12 cellular contexts compared by ENCODE assay signal in genomic region chr12:52581481-52581880, GRCh38. TPM values are rescaled to one million over a fixed set of nuclear protein-coding genes. Genes with fewer than 3 reads are reported as not detected.
DNase-seq lines count a peak whose midpoint lies in the region; ATAC-seq and TF ChIP-seq lines count a peak whose summit lies in the region.
"Had no signal": no experiment of that assay in that cellular context is flagged by ENCODE, and none has a peak within 500 bp of the region (broad histone marks: within the 10 kb centered on the region; RNA-seq: fewer than 3 reads in every experiment).

No MANE protein-coding gene starts in this region.

- H3K4me3 Mint-ChIP-seq in activated T-cell treated with anti-CD3 and anti-CD28 coated beads, Interleukin-2, amount 50 U/mL, for 24 hours, result no peak overlapping the region
- H3K4me3 Mint-ChIP-seq: naive thymus-derived CD4-positive, alpha-beta T cell; T-helper 1 cell treated with Interleukin-12 subunit alpha and Interleukin-12 subunit beta and Interleukin-4 antibody, amounts not matched to agents 30 μg/mL and 1 μg/mL, for 36 hours had no signal

- H3K27ac ChIP-seq in skin epidermis (peak overlapping the region in 17 of 21 experiments; percentile 11 to 86 (median 67)), heart left ventricle (no peak overlapping the region)

- H3K36me3 ChIP-seq in heart left ventricle, result no peaks in the 10 kb centered on the region

- H3K27me3 Mint-ChIP-seq in activated T-cell treated with anti-CD3 and anti-CD28 coated beads, Interleukin-2, amount 50 U/mL, for 24 hours, result no peaks in the 10 kb centered on the region

- no peak for TF ChIP-seq POLR2A in heart left ventricle (IDR thresholded peaks at IDR 0.05)

- H3K9me3 Mint-ChIP-seq in activated T-cell treated with anti-CD3 and anti-CD28 coated beads, Interleukin-2, amount 50 U/mL, for 24 hours, result no peaks in the 10 kb centered on the region
- H3K9me3 Mint-ChIP-seq: naive thymus-derived CD4-positive, alpha-beta T cell; T-helper 1 cell treated with Interleukin-12 subunit alpha and Interleukin-12 subunit beta and Interleukin-4 antibody, amounts not matched to agents 30 μg/mL and 1 μg/mL, for 36 hours had no signal

- H3K9me3 ChIP-seq in heart left ventricle, result no peaks in the 10 kb centered on the region

- intact Hi-C loops in heart left ventricle (cut with DNase I), result loop anchor here in 8 of 10 donors (2.0 to 10.0 kb wide), 10 partner anchors 207 to 427 kb away; no protein-coding TSS in a partner anchor

- H3K27ac Mint-ChIP-seq in activated T-cell treated with anti-CD3 and anti-CD28 coated beads, Interleukin-2, amount 50 U/mL, for 24 hours, result no peak overlapping the region
- H3K27ac Mint-ChIP-seq: T-helper 1 cell treated with Interleukin-12 subunit alpha and Interleukin-12 subunit beta and Interleukin-4 antibody, amounts not matched to agents 30 μg/mL and 1 μg/mL, for 36 hours had no signal

- no peaks in the 10 kb centered on the region for H3K4me1 ChIP-seq in heart left ventricle

- WGBS in heart left ventricle, 4 donors, result 71 to 74% (median 73%) methylated on average over 6 of the region's 6 CpGs

- H3K27me3 ChIP-seq in heart left ventricle, result peaks cover 0 to 9% (median 0%) of the 10 kb centered on the region in 9 donors

- H3K4me3 ChIP-seq in epithelial cell of esophagus (ENCODE audit: low read length) (no peak overlapping the region), skin epidermis (no peak overlapping the region), heart left ventricle (no peak overlapping the region)

- no peak for ATAC-seq in HG03280 (IDR thresholded peaks at IDR 0.05; ENCODE audit: unreplicated experiment)
- ATAC-seq in heart left ventricle, result no peak
- ATAC-seq: naive thymus-derived CD4-positive, alpha-beta T cell had no signal

- TF ChIP-seq CTCF in epithelial cell of esophagus (IDR thresholded peaks at IDR 0.05; ENCODE audit: insufficient read depth, low read depth, low read length, missing control alignments) (no peak), heart left ventricle (IDR thresholded peaks at IDR 0.05) (no peak)

- no peaks in the 10 kb centered on the region for H3K36me3 Mint-ChIP-seq in activated T-cell treated with anti-CD3 and anti-CD28 coated beads, Interleukin-2, amount 50 U/mL, for 24 hours (ENCODE audit: low read depth)
- H3K36me3 Mint-ChIP-seq: naive thymus-derived CD4-positive, alpha-beta T cell had no signal

- DNase-seq in GM04503 (ENCODE audit: low read depth) (peak; percentile 6), NCI-H226 (peak; percentile 83), epithelial cell of esophagus (ENCODE audit: low read depth) (peak; percentile 96), heart left ventricle (no peak)
- DNase-seq in activated T-cell treated with anti-CD3 and anti-CD28 coated beads, Interleukin-2, amount 50 U/mL, for 24 hours, result no peak
- DNase-seq: amniotic stem cell; MM.1S; naive thymus-derived CD4-positive, alpha-beta T cell; stimulated activated CD4-positive, alpha-beta T cell treated with anti-CD3 and anti-CD28 coated beads, Interleukin-12 subunit alpha, Interleukin-12 subunit beta, amount 100 ng/mL, for 4 hours had no signal

- peaks cover 31% of the 10 kb centered on the region for H3K4me1 Mint-ChIP-seq in activated T-cell treated with anti-CD3 and anti-CD28 coated beads, Interleukin-2, amount 50 U/mL, for 24 hours (ENCODE audit: low read depth)

RNA-seq across cellular contexts. Expression of gene KRT74, which starts 7.8 kb away (rescaled TPM):
- not detected for total RNA-seq in heart left ventricle
- polyA plus RNA-seq in heart left ventricle, result not detected
- polyA plus RNA-seq: naive thymus-derived CD4-positive, alpha-beta T cell had no signal

RNA-seq across cellular contexts. Expression of gene KRT72, which starts 19.8 kb away (rescaled TPM):
- not detected for total RNA-seq in heart left ventricle
- polyA plus RNA-seq in heart left ventricle, result not detected

RNA-seq across cellular contexts. Expression of gene KRT71, which starts 28.5 kb away (rescaled TPM):
- total RNA-seq in heart left ventricle, result not detected
- polyA plus RNA-seq in heart left ventricle, result not detected
- total RNA-seq: naive thymus-derived CD4-positive, alpha-beta T cell had no signal
- polyA plus RNA-seq: naive thymus-derived CD4-positive, alpha-beta T cell had no signal

RNA-seq across cellular contexts. Expression of gene KRT73, which starts 36.9 kb away (rescaled TPM):
- total RNA-seq in heart left ventricle, result not detected
- not detected for polyA plus RNA-seq in heart left ventricle

Comparison
In these comparisons a context has a peak if more than half of its experiments do, and no peak if none do; other contexts are left out.
1. DNase-seq: peak in GM04503 (single experiment), NCI-H226 (single experiment) and epithelial cell of esophagus (single experiment); none in activated T-cell treated with anti-CD3 and anti-CD28 coated beads, Interleukin-2, amount 50 U/mL, for 24 hours (single experiment) and heart left ventricle (0 of 5).
2. H3K27ac ChIP-seq: peak in skin epidermis (17 of 21); none in heart left ventricle (0 of 12).